In the genomic region with DNA sequence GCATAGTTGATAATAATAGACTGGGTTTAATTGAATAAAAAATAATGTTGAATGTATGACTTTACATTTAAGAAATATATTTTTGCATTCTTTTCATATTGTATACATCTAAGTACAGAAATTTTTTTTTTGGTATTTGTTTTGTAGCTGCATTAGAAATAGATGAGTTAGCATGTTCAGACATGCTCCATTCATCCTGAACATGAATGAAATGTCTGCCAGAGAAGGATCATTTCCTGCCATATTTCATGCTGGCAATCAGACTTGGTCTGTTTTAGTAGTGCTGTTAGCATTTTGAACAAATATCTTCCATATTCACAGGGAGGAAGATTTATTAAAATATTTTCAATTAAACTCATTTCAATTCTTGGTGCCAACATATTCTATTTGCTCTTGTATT, we compare ENCODE assay signal across 23 cellular contexts.
DNase-seq lines count a peak whose midpoint lies in the region; ATAC-seq, FAIRE-seq and TF ChIP-seq lines count a peak whose summit lies in the region.
"Had no signal": no experiment of that assay in that cellular context is flagged by ENCODE, and none has a peak within 500 bp of the region (broad histone marks: within the 10 kb centered on the region; RNA-seq: fewer than 3 reads in every experiment).

No MANE protein-coding gene starts in this region.

- H3K27me3 ChIP-seq in bronchial epithelial cell (ENCODE audit: control insufficient read depth, insufficient read depth, low read length) (no peaks in the 10 kb centered on the region), foreskin keratinocyte (no peaks in the 10 kb centered on the region)

- H3K27ac ChIP-seq in foreskin keratinocyte: no peak overlapping the region
- H3K27ac ChIP-seq in caudate nucleus (ENCODE audit: low read depth, low read length): no peak overlapping the region
- H3K27ac ChIP-seq: BLaER1, KMS-11, SK-N-MC had no signal

- H3K4me3 ChIP-seq in bronchial epithelial cell (ENCODE audit: low read depth, low read length): no peak overlapping the region
- H3K4me3 ChIP-seq: BLaER1, SK-N-MC had no signal

- H3K4me1 ChIP-seq in foreskin keratinocyte: no peaks in the 10 kb centered on the region
- H3K4me1 ChIP-seq: BLaER1 had no signal

- no peak for ATAC-seq in foreskin keratinocyte

- TF ChIP-seq POLR2A in H54 (IDR thresholded peaks at IDR 0.05; ENCODE audit: low read depth, low read length): no peak

- TF ChIP-seq CTCF in bronchial epithelial cell (IDR thresholded peaks at IDR 0.05; ENCODE audit: insufficient read depth, low read length, severe bottlenecking) (no peak), foreskin keratinocyte (conservative IDR thresholded peaks at IDR 0.05) (no peak)

- FAIRE-seq in bronchial epithelial cell (lab: Jason Lieb, UNC): no peak
- no peak for FAIRE-seq in H54 (lab: Jason Lieb, UNC)
- FAIRE-seq: G401.6, GM12892, GM18507, H1 had no signal

- peak; percentile 0 for DNase-seq in COR-L47 (lab: John Stamatoyannopoulos, UW)
- DNase-seq in NCI-H446 treated with DMSO at 0.1 percent for 48 hours (lab: John Stamatoyannopoulos, UW): peak; percentile 38
- peak; percentile 77 for DNase-seq in bronchial epithelial cell (ENCODE audit: low read depth)
- DNase-seq in foreskin keratinocyte: peak; percentile 20 to 47
- DNase-seq in H54 (ENCODE audit: insufficient read length, low spot score): no peak
- no peak for DNase-seq in caudate nucleus (lab: John Stamatoyannopoulos, UW)
- DNase-seq in cerebellar cortex (ENCODE audit: low spot score): no peak
- DNase-seq: ACHN; CD4-positive, alpha-beta memory T cell; IMR-90; MV-4-11; NCI-H1930; NCI-H2227 treated with DMSO at 0.1 percent for 48 hours; NCI-H510A treated with DMSO at 0.1 percent for 48 hours; SHP77; SW 1271 had no signal

- H3K36me3 ChIP-seq in bronchial epithelial cell (ENCODE audit: control insufficient read depth, insufficient read depth, low read length): no peaks in the 10 kb centered on the region
- H3K36me3 ChIP-seq: BLaER1 had no signal

Comparison
In these comparisons a context has a peak if more than half of its experiments do, and no peak if none do; other contexts are left out.
1. DNase-seq: peak in COR-L47 (single experiment), NCI-H446 treated with DMSO at 0.1 percent for 48 hours (single experiment), bronchial epithelial cell (single experiment) and foreskin keratinocyte (2 of 2); none in H54 (single experiment), caudate nucleus (0 of 61) and cerebellar cortex (single experiment).